In the genomic region with DNA sequence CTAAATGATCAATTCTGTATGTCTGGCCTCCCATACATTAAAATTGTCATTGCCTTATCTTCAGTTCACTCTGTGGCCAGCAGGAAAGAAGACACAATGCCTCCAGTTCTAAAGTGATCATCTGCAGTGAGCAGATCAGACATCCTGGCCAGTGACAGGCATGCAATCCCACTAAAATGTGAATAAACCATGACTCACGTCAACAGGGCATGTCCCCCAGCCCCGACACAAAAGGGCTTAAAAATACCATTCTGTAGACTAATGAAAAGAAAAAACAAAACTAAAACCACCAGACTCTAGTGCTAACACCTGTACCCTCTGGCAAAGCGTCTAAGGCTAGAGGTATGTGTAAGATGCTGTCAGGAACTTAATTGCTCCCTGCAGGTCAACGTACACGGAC, we compare ENCODE assay signal across 19 cellular contexts. TPM values are rescaled to one million over a fixed set of nuclear protein-coding genes. Genes with fewer than 3 reads are reported as not detected.
A peak's percentile ranks its signal among the peaks of the same experiment; 100 is the strongest.
DNase-seq lines count a peak whose midpoint lies in the region; ATAC-seq and TF ChIP-seq lines count a peak whose summit lies in the region.
"Had no signal": no experiment of that assay in that cellular context is flagged by ENCODE, and none has a peak within 500 bp of the region (broad histone marks: within the 10 kb centered on the region; RNA-seq: fewer than 3 reads in every experiment).

No MANE protein-coding gene starts in this region.

- POLR2A ChIA-PET in HCT116 (lab: Charles Lee) (no interaction called here), RWPE1 (lab: Yijun Ruan, JAX; ENCODE audit: low non-redundant PET) (interaction anchor here (0.6 kb wide), 1 partner anchor 277 kb away, joined by 3 read pairs; the partner anchor contains the start of gene SETX)
- POLR2A ChIA-PET in CD8-positive, alpha-beta T cell (lab: Charles Lee) = no interaction called here

- H3K27me3 ChIP-seq in HCT116 (ENCODE audit: insufficient read depth, low read length) (no peaks in the 10 kb centered on the region), skeletal muscle satellite cell (ENCODE audit: control insufficient read depth, insufficient read depth, low read length) (no peaks in the 10 kb centered on the region)
- no peaks in the 10 kb centered on the region for H3K27me3 ChIP-seq in CD8-positive, alpha-beta T cell (ENCODE audit: insufficient read depth, low read length)
- H3K27me3 ChIP-seq: esophagus muscularis mucosa had no signal

- H3K9me3 ChIP-seq in HCT116 (ENCODE audit: control insufficient read depth in 1 of 2, insufficient read depth in 1 of 2, low read depth in 1 of 2, low read length in 2 of 2) (no peaks in the 10 kb centered on the region), skeletal muscle satellite cell (replicated peaks; ENCODE audit: low read length) (no peaks in the 10 kb centered on the region)
- H3K9me3 ChIP-seq in CD8-positive, alpha-beta T cell (ENCODE audit: low read length) = no peaks in the 10 kb centered on the region
- H3K9me3 ChIP-seq: Caco-2, esophagus muscularis mucosa had no signal

- intact Hi-C loops in HCT116 (cut with micrococcal nuclease) = no loop called here
- intact Hi-C loops in CD8-positive, alpha-beta T cell (cut with DNase I, micrococcal nuclease) = no loop called here

- ATAC-seq in HCT116 (peak; percentile 32; the same call in 1 of the 2 replicates), GM18867 (IDR thresholded peaks at IDR 0.05; ENCODE audit: unreplicated experiment) (no peak)
- no peak for ATAC-seq in CD8-positive, alpha-beta T cell

- no peak for TF ChIP-seq POLR2A in HCT116 (IDR thresholded peaks at IDR 0.05; ENCODE audit: borderline replicate concordance, extremely low read depth, insufficient read depth, insufficient read length)

- no peaks in the 10 kb centered on the region; the same call in 1 of the 2 replicates for H3K79me2 ChIP-seq in HCT116 (ENCODE audit: insufficient read depth, low read length)
- H3K79me2 ChIP-seq: parathyroid adenoma had no signal

- H3K4me3 ChIP-seq in HCT116 (replicated peaks in 1 of 2; ENCODE audit: low read depth in 1 of 2, low read length in 2 of 2) (no peak overlapping the region), skeletal muscle satellite cell (ENCODE audit: low read length) (no peak overlapping the region)
- no peak overlapping the region for H3K4me3 ChIP-seq in CD8-positive, alpha-beta T cell (ENCODE audit: low read depth, low read length)
- H3K4me3 ChIP-seq: esophagus muscularis mucosa had no signal

- H3K9me3 Mint-ChIP-seq in CD8-positive, alpha-beta T cell = no peaks in the 10 kb centered on the region
- H3K9me3 Mint-ChIP-seq: activated B cell treated with CpG ODN at 0.5 μM for 24 hours had no signal

- no TSS peak for BruUV-seq in HCT116 (replicated peaks; lab: Mats Ljungman, UMichigan)

- H3K4me1 Mint-ChIP-seq in CD8-positive, alpha-beta T cell (ENCODE audit: low read depth) = no peaks in the 10 kb centered on the region
- H3K4me1 Mint-ChIP-seq: activated B cell treated with CpG ODN at 0.5 μM for 24 hours had no signal

- H4K20me1 ChIP-seq in HCT116 (ENCODE audit: insufficient read depth) = no peaks in the 10 kb centered on the region

- H3K27ac Mint-ChIP-seq in CD8-positive, alpha-beta T cell = no peak overlapping the region
- H3K27ac Mint-ChIP-seq: activated B cell treated with CpG ODN at 0.5 μM for 24 hours; activated naive CD8-positive, alpha-beta T cell had no signal

- no peaks in the 10 kb centered on the region for H3K9me2 ChIP-seq in HCT116 (ENCODE audit: insufficient read depth)

- DNase-seq in HCT116 (ENCODE audit: low read depth, low spot score) (no peak), RWPE1 (ENCODE audit: low spot score) (peak; percentile 94), fibroblast of peridontal ligament (ENCODE audit: extremely low read depth) (peak; percentile 12), SW480 (ENCODE audit: low spot score) (no peak), GM10266 (ENCODE audit: extremely low spot score) (no peak)
- DNase-seq in CD8-positive, alpha-beta T cell = no peak
- DNase-seq: activated B cell treated with CpG ODN at 0.5 μM for 24 hours; activated CD8-positive, alpha-beta memory T cell treated with anti-CD3 and anti-CD28 coated beads, Interleukin-2, amount 50 U/mL, for 4 hours; Caco-2; MV-4-11; NCI-H2107; substantia nigra; SW 1271 had no signal

- TF ChIP-seq CTCF in HCT116 (IDR thresholded peaks at IDR 0.05 in 2 of 3, conservative IDR thresholded peaks at IDR 0.05 in 1 of 3; ENCODE audit: borderline replicate concordance in 1 of 3, insufficient read depth in 1 of 3, low read depth in 2 of 3, low read length in 2 of 3) (no peak), RWPE1 (conservative IDR thresholded peaks at IDR 0.05; ENCODE audit: low read depth) (no peak), GM10266 (IDR thresholded peaks at IDR 0.05; ENCODE audit: control insufficient read depth, insufficient read depth, low read depth, missing control alignments) (no peak)
- no peak for TF ChIP-seq CTCF in CD8-positive, alpha-beta T cell (IDR thresholded peaks at IDR 0.05)

- H3K9ac ChIP-seq in HCT116 (ENCODE audit: low read length) = no peak overlapping the region
- no peak overlapping the region for H3K9ac ChIP-seq in skeletal muscle satellite cell (ENCODE audit: low read depth, low read length)
- H3K9ac ChIP-seq: parathyroid adenoma had no signal

- H3K27ac ChIP-seq in HCT116 (ENCODE audit: low read depth, low read length) (no peak overlapping the region), RWPE1 (no peak overlapping the region; the same call in 1 of the 2 replicates)
- no peak overlapping the region for H3K27ac ChIP-seq in CD8-positive, alpha-beta T cell (ENCODE audit: low read depth, low read length)
- H3K27ac ChIP-seq: esophagus muscularis mucosa, parathyroid adenoma had no signal

- H3K36me3 ChIP-seq in HCT116 (ENCODE audit: control insufficient read depth in 1 of 2, insufficient read depth in 2 of 2, low read length in 2 of 2) (peaks cover 18 to 55% of the 10 kb centered on the region in 2 experiments), skeletal muscle satellite cell (ENCODE audit: insufficient read depth, low read length) (peaks cover 31% of the 10 kb centered on the region)
- H3K36me3 ChIP-seq in CD8-positive, alpha-beta T cell (ENCODE audit: insufficient read depth, low read length) = peaks cover 34% of the 10 kb centered on the region

- TF ChIP-seq RAD21 in HCT116 (IDR thresholded peaks at IDR 0.05; ENCODE audit: low read depth) = no peak

- RAD21 ChIA-PET in HCT116 (lab: Charles Lee; ENCODE audit: low non-redundant PET in 1 of 2, low total read pairs in 2 of 2, uncharacterized antibody in 2 of 2, unreplicated experiment in 2 of 2) = no interaction called here

- H3K36me3 Mint-ChIP-seq in CD8-positive, alpha-beta T cell = peaks cover 85% of the 10 kb centered on the region

- H2AFZ ChIP-seq in HCT116 (ENCODE audit: low read depth, low read length, poor library complexity, severe bottlenecking) = no peak overlapping the region
- H2AFZ ChIP-seq: parathyroid adenoma had no signal

- H3K4me2 ChIP-seq in HCT116 (ENCODE audit: low read length) (no peak overlapping the region), skeletal muscle satellite cell (ENCODE audit: low read length) (peak overlapping the region; percentile 11)

- H3K4me1 ChIP-seq in HCT116 (ENCODE audit: control insufficient read depth in 1 of 2, insufficient read depth in 2 of 2, low read length in 2 of 2) = no peaks in the 10 kb centered on the region
- H3K4me1 ChIP-seq in skeletal muscle satellite cell (ENCODE audit: control insufficient read depth, insufficient read depth, low read length) = peaks cover 14% of the 10 kb centered on the region
- no peaks in the 10 kb centered on the region for H3K4me1 ChIP-seq in CD8-positive, alpha-beta T cell (ENCODE audit: insufficient read depth, low read length)
- H3K4me1 ChIP-seq: Caco-2, esophagus muscularis mucosa, parathyroid adenoma had no signal

- no peaks in the 10 kb centered on the region for H3K27me3 Mint-ChIP-seq in CD8-positive, alpha-beta T cell (ENCODE audit: low read depth)
- H3K27me3 Mint-ChIP-seq: activated B cell treated with CpG ODN at 0.5 μM for 24 hours; activated naive CD8-positive, alpha-beta T cell had no signal

- H3K4me3 Mint-ChIP-seq in CD8-positive, alpha-beta T cell = no peak overlapping the region
- H3K4me3 Mint-ChIP-seq: activated B cell treated with CpG ODN at 0.5 μM for 24 hours; activated naive CD8-positive, alpha-beta T cell had no signal

- CTCF ChIA-PET in HCT116 (lab: Charles Lee) (no interaction called here), RWPE1 (lab: Yijun Ruan, JAX) (interaction anchor here (0.6 to 1.2 kb wide), 2 partner anchors 13 to 285 kb away, joined by 3 read pairs; no protein-coding TSS in a partner anchor)
- CTCF ChIA-PET in CD8-positive, alpha-beta T cell (lab: Charles Lee) = no interaction called here

TF ChIP-seq in HCT116, 20 proteins besides CTCF, POLR2A, EP300 and RAD21 (continues in another document):
- TF ChIP-seq MAX (IDR thresholded peaks at IDR 0.05) (no peak), SIN3A (IDR thresholded peaks at IDR 0.05; ENCODE audit: low read depth) (no peak), EZH2 (IDR thresholded peaks at IDR 0.05) (no peak), ZFX (IDR thresholded peaks at IDR 0.05) (no peak), CBX3 (IDR thresholded peaks at IDR 0.05; ENCODE audit: low read depth) (no peak), ZNF274 (IDR thresholded peaks at IDR 0.05; ENCODE audit: low read depth, low read length) (no peak), ATF3 (IDR thresholded peaks at IDR 0.05) (no peak), SP1 (IDR thresholded peaks at IDR 0.05; ENCODE audit: low read depth) (no peak)

RNA-seq across cellular contexts. Expression of gene DDX31, which starts 38.5 kb away (rescaled TPM):
- total RNA-seq in HCT116 (2021; ENCODE audit: unreplicated experiment) = 25.8 TPM
- polyA plus RNA-seq in HCT116 (2012) = 9.7 and 11.3 TPM in 2 replicates
- total RNA-seq in skeletal muscle satellite cell (2012; rRNA removed) = 15.1 and 16.2 TPM in 2 replicates
- 10 to 100 TPM; 14.1 to 15.6 TPM for total RNA-seq in CD8-positive, alpha-beta T cell

RNA-seq across cellular contexts. Expression of gene GTF3C4, which starts 39.0 kb away (rescaled TPM):
- 26.4 TPM for total RNA-seq in HCT116 (2021; ENCODE audit: unreplicated experiment)
- polyA plus RNA-seq in HCT116 (2012) = 7.8 and 8.6 TPM in 2 replicates
- 17.2 and 19.2 TPM in 2 replicates for total RNA-seq in skeletal muscle satellite cell (2012; rRNA removed)
- 10 to 100 TPM; 14.5 to 16.1 TPM for total RNA-seq in CD8-positive, alpha-beta T cell

RNA-seq across cellular contexts. Expression of gene BARHL1, which starts 48.9 kb away (rescaled TPM):
- total RNA-seq in HCT116 (2021; ENCODE audit: unreplicated experiment) = not detected
- not detected in 2 replicates for polyA plus RNA-seq in HCT116 (2012)
- not detected in 2 replicates for total RNA-seq in skeletal muscle satellite cell (2012; rRNA removed)
- not detected for total RNA-seq in CD8-positive, alpha-beta T cell
- total RNA-seq: activated B cell treated with CpG ODN at 0.5 μM for 24 hours, Caco-2, esophagus muscularis mucosa, mononuclear cell had no signal

Comparison
In these comparisons a context has a peak if more than half of its experiments do, and no peak if none do; other contexts are left out.
1. DNase-seq: peak in RWPE1 (single experiment) and fibroblast of peridontal ligament (single experiment); none in HCT116 (single experiment), CD8-positive, alpha-beta T cell (0 of 7), SW480 (single experiment) and GM10266 (single experiment).